ENCODE assay signal across 8 cellular contexts in genomic region chr2:71000780-71001591, GRCh38. TPM values are rescaled to one million over a fixed set of nuclear protein-coding genes. Genes with fewer than 3 reads are reported as not detected.
DNase-seq lines count a peak whose midpoint lies in the region; ATAC-seq, FAIRE-seq and TF ChIP-seq lines count a peak whose summit lies in the region.

No MANE protein-coding gene starts in this region.

- peaks cover 34% of the 10 kb centered on the region for H3K4me1 Mint-ChIP-seq in activated naive CD4-positive, alpha-beta T cell treated with anti-CD3 and anti-CD28 coated beads, Interleukin-2, amount 10 ng/mL, durations not matched to agents 7 days and 5 days

- ATAC-seq in left cardiac atrium (peak; percentile 85 to 91), aorta (ENCODE audit: low FRiP score) (peak; percentile 88)

- H3K4me3 Mint-ChIP-seq in activated naive CD4-positive, alpha-beta T cell treated with anti-CD3 and anti-CD28 coated beads, Interleukin-2, amount 10 ng/mL, durations not matched to agents 7 days and 5 days, result peak overlapping the region; percentile 54

- no peaks in the 10 kb centered on the region for H3K36me3 Mint-ChIP-seq in activated naive CD4-positive, alpha-beta T cell treated with anti-CD3 and anti-CD28 coated beads, Interleukin-2, amount 10 ng/mL, durations not matched to agents 7 days and 5 days

- H3K27ac ChIP-seq in SK-N-MC (no peak overlapping the region), aorta (ENCODE audit: low read depth in 1 of 2, low read length in 2 of 2) (no peak overlapping the region)

- intact Hi-C loops in left cardiac atrium (cut with DNase I), result no loop called here
- intact Hi-C loops in aorta (cut with DNase I), result loop anchor here (2.0 to 5.0 kb wide), 2 partner anchors 36 to 39 kb away; no protein-coding TSS in a partner anchor

- H3K4me3 ChIP-seq in LNCaP clone FGC (ENCODE audit: low read depth, low read length), result peak overlapping the region; percentile 38
- H3K4me3 ChIP-seq in SK-N-MC, result peak overlapping the region; percentile 69
- H3K4me3 ChIP-seq in aorta (ENCODE audit: low read length in 2 of 2), result no peak overlapping the region

- no peak for FAIRE-seq in H54 (lab: Jason Lieb, UNC)

- DNase-seq in GM10266 (ENCODE audit: extremely low spot score) (peak; percentile 80), H54 (ENCODE audit: insufficient read length, low spot score) (peak; percentile 77), LNCaP clone FGC (ENCODE audit: low read depth) (no peak), SK-N-MC (ENCODE audit: low read depth, low spot score) (peak; percentile 2), left cardiac atrium (peak; percentile 85), putamen (ENCODE audit: low spot score) (peak; percentile 43), aorta (peak; percentile 82 to 91)
- DNase-seq in activated naive CD4-positive, alpha-beta T cell treated with anti-CD3 and anti-CD28 coated beads, Interleukin-2, amount 10 ng/mL, durations not matched to agents 7 days and 5 days, result peak; percentile 86

- no peak overlapping the region for H3K9ac ChIP-seq in SK-N-MC (ENCODE audit: insufficient read length)

- no peaks in the 10 kb centered on the region for H3K9me3 Mint-ChIP-seq in activated naive CD4-positive, alpha-beta T cell treated with anti-CD3 and anti-CD28 coated beads, Interleukin-2, amount 10 ng/mL, durations not matched to agents 7 days and 5 days

- H3K4me1 ChIP-seq in aorta (ENCODE audit: control insufficient read depth in 1 of 2, insufficient read depth in 2 of 2, low read length in 2 of 2), result no peaks in the 10 kb centered on the region

- no peaks in the 10 kb centered on the region for H3K36me3 ChIP-seq in SK-N-MC (ENCODE audit: insufficient read depth, low read length)
- H3K36me3 ChIP-seq in aorta (ENCODE audit: control insufficient read depth in 1 of 2, insufficient read depth in 2 of 2, low read length in 1 of 2), result no peaks in the 10 kb centered on the region

- H3K9me3 ChIP-seq in SK-N-MC (ENCODE audit: low read depth, low read length), result no peaks in the 10 kb centered on the region
- H3K9me3 ChIP-seq in aorta (ENCODE audit: control insufficient read depth, low read length), result no peaks in the 10 kb centered on the region

- H3K27me3 ChIP-seq in aorta (ENCODE audit: control insufficient read depth in 1 of 2, insufficient read depth in 2 of 2, low read length in 1 of 2), result no peaks in the 10 kb centered on the region

- CTCF ChIA-PET in activated naive CD4-positive, alpha-beta T cell treated with anti-CD3 and anti-CD28 coated beads, Interleukin-2, amount 10 ng/mL, durations not matched to agents 7 days and 5 days (lab: Charles Lee), result interaction anchor here (0.6 to 4.9 kb wide), 15 partner anchors 8 to 1188 kb away, joined by 3 to 52 read pairs (median 3); partner anchors contain the start of gene ANKRD53

- WGBS in aorta, 2 donors, result 25 to 26% methylated on average over 21 of the region's 21 CpGs

- TF ChIP-seq CTCF in GM10266 (IDR thresholded peaks at IDR 0.05; ENCODE audit: control insufficient read depth, insufficient read depth, low read depth, missing control alignments) (peak; percentile 94), LNCaP clone FGC (IDR thresholded peaks at IDR 0.05; ENCODE audit: control insufficient read depth, extremely low read depth, insufficient read depth) (peak; percentile 72)

- H3K27ac Mint-ChIP-seq in activated naive CD4-positive, alpha-beta T cell treated with anti-CD3 and anti-CD28 coated beads, Interleukin-2, amount 10 ng/mL, durations not matched to agents 7 days and 5 days, result peak overlapping the region; percentile 55

- peaks cover 23% of the 10 kb centered on the region for H3K27me3 Mint-ChIP-seq in activated naive CD4-positive, alpha-beta T cell treated with anti-CD3 and anti-CD28 coated beads, Interleukin-2, amount 10 ng/mL, durations not matched to agents 7 days and 5 days

- peak; percentile 21; the same call in 1 of the 2 replicates for TF ChIP-seq POLR2A in H54 (IDR thresholded peaks at IDR 0.05; ENCODE audit: low read depth, low read length)

RNA-seq across cellular contexts. Expression of gene TEX261, which starts 6.3 kb away (rescaled TPM):
- total RNA-seq in left cardiac atrium (10 to 100 TPM; 54.8 to 60.4 TPM), aorta (10 to 100 TPM; 51.0 to 58.1 TPM)
- polyA plus RNA-seq in aorta, result 10 to 100 TPM; 26.8 to 37.0 TPM

RNA-seq across cellular contexts. Expression of gene ANKRD53, which starts 22.6 kb away (rescaled TPM):
- 1 to 10 TPM; 1.8 to 2.3 TPM for total RNA-seq in left cardiac atrium
- total RNA-seq in aorta, result 1 to 10 TPM; 1.9 to 3.3 TPM
- 1 to 10 TPM in 1 of 2 donors, under 1 TPM in 1; 0.88 to 5.0 TPM for polyA plus RNA-seq in aorta

Comparison
In these comparisons a context has a peak if more than half of its experiments do, and no peak if none do; other contexts are left out.
1. H3K4me3 ChIP-seq: peak in LNCaP clone FGC (single experiment) and SK-N-MC (single experiment); none in aorta (0 of 2).
2. intact Hi-C loops: an anchor here in aorta (2.0 to 5.0 kb wide); none called in left cardiac atrium.